Comparison of ENCODE assay signal across 22 cellular contexts in the genomic region with DNA sequence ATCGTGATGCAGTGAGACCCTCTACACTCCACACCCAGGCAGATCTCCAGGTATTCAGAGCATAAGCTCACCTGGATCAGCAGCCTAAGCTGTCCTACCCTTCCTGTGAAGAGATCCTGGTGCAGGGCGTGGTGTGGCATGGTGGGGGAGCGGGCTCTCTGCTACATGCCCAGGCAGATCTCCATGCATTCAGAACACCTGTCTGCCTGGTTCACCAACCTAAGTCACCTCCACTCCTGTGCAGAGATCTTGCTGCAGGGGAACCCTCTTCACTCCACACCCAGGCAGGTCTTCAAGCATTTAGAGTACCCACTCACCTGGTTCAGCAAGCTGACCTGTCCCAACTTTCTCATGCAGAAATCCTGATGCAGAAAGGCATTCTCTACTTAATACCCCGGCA.
"Had no signal": no experiment of that assay in that cellular context is flagged by ENCODE, and none has a peak within 500 bp of the region (broad histone marks: within the 10 kb centered on the region; RNA-seq: fewer than 3 reads in every experiment).

No MANE protein-coding gene starts in this region.

- H3K79me2 ChIP-seq: parathyroid adenoma had no signal

- H3K9ac ChIP-seq: parathyroid adenoma had no signal

- H3K27ac ChIP-seq: coronary artery, parathyroid adenoma, stomach, transverse colon, vagina had no signal

- H3K9me3 ChIP-seq: mucosa of descending colon, stomach, transverse colon, vagina had no signal

- H3K4me3 Mint-ChIP-seq: activated naive CD4-positive, alpha-beta T cell treated with anti-CD3 and anti-CD28 coated beads, Interleukin-2, amount 50 U/mL, for 24 hours; brain; nephron progenitor cell had no signal

- H3K4me1 Mint-ChIP-seq: activated naive CD4-positive, alpha-beta T cell treated with anti-CD3 and anti-CD28 coated beads, Interleukin-2, amount 50 U/mL, for 24 hours; brain had no signal

- H3K27me3 ChIP-seq: stomach, transverse colon, vagina had no signal

- H3K27ac Mint-ChIP-seq: activated naive CD4-positive, alpha-beta T cell treated with anti-CD3 and anti-CD28 coated beads, Interleukin-2, amount 50 U/mL, for 24 hours; brain; nephron progenitor cell had no signal

- H3K4me1 ChIP-seq: parathyroid adenoma, stomach, transverse colon, vagina had no signal

- DNase-seq: activated gamma-delta T cell treated with Interleukin-2 at 50 U/mL for 16 hours; activated T-cell treated with anti-CD3 and anti-CD28 coated beads, Interleukin-2, amount 50 U/mL, for 1 hour; anterior cingulate cortex; glutamatergic neuron; hypothalamus; mesenchymal stem cell; mucosa of descending colon; nephron progenitor cell; nucleus accumbens; right cardiac atrium; stimulated activated CD4-positive, alpha-beta T cell treated with anti-CD3 and anti-CD28 coated beads, Interleukin-12 subunit alpha, Interleukin-12 subunit beta, amount 100 ng/mL, for 4 hours; stimulated activated CD4-positive, alpha-beta T cell treated with anti-CD3 and anti-CD28 coated beads, Interleukin-4, amount 100 ng/mL, for 4 hours; stomach; T-helper 1 cell; transverse colon had no signal

- ATAC-seq: mucosa of descending colon, right cardiac atrium had no signal

- H3K36me3 Mint-ChIP-seq: activated naive CD4-positive, alpha-beta T cell treated with anti-CD3 and anti-CD28 coated beads, Interleukin-2, amount 50 U/mL, for 24 hours; brain had no signal

- H3K4me3 ChIP-seq: coronary artery, mucosa of descending colon, stomach, transverse colon, vagina had no signal

- FAIRE-seq: endometrium, frontal cortex had no signal

- H3K9me3 Mint-ChIP-seq: activated naive CD4-positive, alpha-beta T cell treated with anti-CD3 and anti-CD28 coated beads, Interleukin-2, amount 50 U/mL, for 24 hours had no signal

- H3K36me3 ChIP-seq: stomach, transverse colon, vagina had no signal

- H3K27me3 Mint-ChIP-seq: activated naive CD4-positive, alpha-beta T cell treated with anti-CD3 and anti-CD28 coated beads, Interleukin-2, amount 50 U/mL, for 24 hours; brain had no signal

- H2AFZ ChIP-seq: parathyroid adenoma had no signal
